Comparison of ENCODE assay signal across 14 cellular contexts in genomic region chr9:79325501-79325900, GRCh38.
"Had no signal": no experiment of that assay in that cellular context is flagged by ENCODE, and none has a peak within 500 bp of the region (broad histone marks: within the 10 kb centered on the region; RNA-seq: fewer than 3 reads in every experiment).

No MANE protein-coding gene starts in this region.

- H3K4me3 ChIP-seq: esophagus muscularis mucosa, testis had no signal

- H3K27ac ChIP-seq: esophagus muscularis mucosa, testis had no signal

- H3K27me3 ChIP-seq: esophagus muscularis mucosa, testis had no signal

- H3K36me3 ChIP-seq: esophagus muscularis mucosa had no signal

- H3K4me1 ChIP-seq: esophagus muscularis mucosa, testis had no signal

- ATAC-seq: activated T-helper 17 cell treated with anti-CD3 and anti-CD28 coated beads, Interleukin-2, amount 50 U/mL, for 72 hours; left ventricle myocardium superior; stimulated activated naive CD8-positive, alpha-beta T cell treated with anti-CD3 and anti-CD28 coated beads, Interleukin-15, Interleukin-2, amounts not matched to agents 100 U/mL and 50 U/mL, for 24 hours had no signal

- H3K9me3 ChIP-seq: testis had no signal

- DNase-seq: activated CD4-positive, alpha-beta T cell treated with anti-CD3 and anti-CD28 coated beads for 48 hours; activated naive CD4-positive, alpha-beta T cell treated with anti-CD3 and anti-CD28 coated beads, Interleukin-2, amount 10 ng/mL, durations not matched to agents 7 days and 5 days; cerebellar nuclear complex; endodermal cell; islet precursor cell; left ventricle myocardium superior; mesendoderm; stimulated activated CD4-positive, alpha-beta T cell treated with anti-CD3 and anti-CD28 coated beads, Interleukin-4, amount 100 ng/mL, for 1 hour; stimulated activated CD8-positive, alpha-beta memory T cell treated with anti-CD3 and anti-CD28 coated beads, Interleukin-4, amount 100 ng/mL, for 48 hours; stimulated activated naive CD8-positive, alpha-beta T cell treated with anti-CD3 and anti-CD28 coated beads, Interleukin-15, Interleukin-2, amounts not matched to agents 100 U/mL and 50 U/mL, for 24 hours; T-helper 1 cell; testis had no signal
